ENCODE assay signal across 18 cellular contexts in genomic region chr6:98526465-98526864, GRCh38.
"Had no signal": no experiment of that assay in that cellular context is flagged by ENCODE, and none has a peak within 500 bp of the region (broad histone marks: within the 10 kb centered on the region; RNA-seq: fewer than 3 reads in every experiment).

No MANE protein-coding gene starts in this region.

- H3K27ac ChIP-seq: brain microvascular endothelial cell, coronary artery, esophagus muscularis mucosa, neutrophil, thyroid gland had no signal

- DNase-seq: activated CD4-positive, alpha-beta T cell treated with anti-CD3 and anti-CD28 coated beads, Interleukin-2, amount 50 U/mL, for 4 hours; activated CD4-positive, CD25-positive, alpha-beta regulatory T cell treated with anti-CD3 and anti-CD28 coated beads, Interleukin-2, amount 50 U/mL, for 72 hours; activated naive CD4-positive, alpha-beta T cell treated with Interleukin-2 at 50 U/mL for 16 hours; activated T-cell treated with anti-CD3 and anti-CD28 coated beads for 4 hours; anterior cingulate cortex; brain microvascular endothelial cell; kidney; left ventricle myocardium superior; mucosa of descending colon; naive thymus-derived CD4-positive, alpha-beta T cell; posterior cingulate gyrus; thyroid gland had no signal

- H3K27me3 Mint-ChIP-seq: central memory CD8-positive, alpha-beta T cell; memory B cell; naive thymus-derived CD4-positive, alpha-beta T cell had no signal

- H3K4me3 Mint-ChIP-seq: central memory CD8-positive, alpha-beta T cell; memory B cell; naive thymus-derived CD4-positive, alpha-beta T cell; stimulated activated effector memory CD8-positive, alpha-beta T cell treated with anti-CD3 and anti-CD28 coated beads, Interleukin-12 subunit alpha, Interleukin-12 subunit beta, amount 100 ng/mL, for 72 hours had no signal

- H3K4me1 Mint-ChIP-seq: central memory CD8-positive, alpha-beta T cell; memory B cell; naive thymus-derived CD4-positive, alpha-beta T cell; stimulated activated effector memory CD8-positive, alpha-beta T cell treated with anti-CD3 and anti-CD28 coated beads, Interleukin-12 subunit alpha, Interleukin-12 subunit beta, amount 100 ng/mL, for 72 hours had no signal

- H3K9me3 ChIP-seq: esophagus muscularis mucosa, mucosa of descending colon, neutrophil, thyroid gland had no signal

- H3K27ac Mint-ChIP-seq: memory B cell; naive thymus-derived CD4-positive, alpha-beta T cell; stimulated activated effector memory CD8-positive, alpha-beta T cell treated with anti-CD3 and anti-CD28 coated beads, Interleukin-12 subunit alpha, Interleukin-12 subunit beta, amount 100 ng/mL, for 72 hours had no signal

- H3K27me3 ChIP-seq: brain microvascular endothelial cell, esophagus muscularis mucosa, neutrophil, thyroid gland had no signal

- H3K36me3 Mint-ChIP-seq: naive thymus-derived CD4-positive, alpha-beta T cell; stimulated activated effector memory CD8-positive, alpha-beta T cell treated with anti-CD3 and anti-CD28 coated beads, Interleukin-12 subunit alpha, Interleukin-12 subunit beta, amount 100 ng/mL, for 72 hours had no signal

- H3K4me1 ChIP-seq: esophagus muscularis mucosa, thyroid gland had no signal

- H3K4me3 ChIP-seq: coronary artery, esophagus muscularis mucosa, mucosa of descending colon, thyroid gland had no signal

- H3K36me3 ChIP-seq: brain microvascular endothelial cell, esophagus muscularis mucosa, neutrophil, thyroid gland had no signal

- ATAC-seq: left ventricle myocardium superior; mucosa of descending colon; naive thymus-derived CD4-positive, alpha-beta T cell; stimulated activated effector memory CD8-positive, alpha-beta T cell treated with anti-CD3 and anti-CD28 coated beads, Interleukin-12 subunit alpha, Interleukin-12 subunit beta, amount 100 ng/mL, for 72 hours had no signal

- H3K9me3 Mint-ChIP-seq: central memory CD8-positive, alpha-beta T cell had no signal
